In genomic region chr1:223621312-223621734, GRCh38 we compare ENCODE assay signal across 12 cellular contexts. TPM values are rescaled to one million over a fixed set of nuclear protein-coding genes. Genes with fewer than 3 reads are reported as not detected.
DNase-seq lines count a peak whose midpoint lies in the region; ATAC-seq and TF ChIP-seq lines count a peak whose summit lies in the region.
"Had no signal": no experiment of that assay in that cellular context is flagged by ENCODE, and none has a peak within 500 bp of the region (broad histone marks: within the 10 kb centered on the region; RNA-seq: fewer than 3 reads in every experiment).

No MANE protein-coding gene starts in this region.

- no peaks in the 10 kb centered on the region for H3K4me1 Mint-ChIP-seq in CD8-positive, alpha-beta T cell (ENCODE audit: low read depth)
- H3K4me1 Mint-ChIP-seq: B cell had no signal

- no peaks in the 10 kb centered on the region; the same call in none of the 2 replicates for H3K27me3 ChIP-seq in GM06990 (replicated peaks; ENCODE audit: control insufficient read depth, insufficient read depth, low read length)
- H3K27me3 ChIP-seq in CD8-positive, alpha-beta T cell (ENCODE audit: insufficient read depth, low read length): no peaks in the 10 kb centered on the region

- H3K27ac Mint-ChIP-seq in CD8-positive, alpha-beta T cell: no peak overlapping the region
- H3K27ac Mint-ChIP-seq: B cell had no signal

- H3K27me3 Mint-ChIP-seq in CD8-positive, alpha-beta T cell (ENCODE audit: low read depth): peaks cover 2% of the 10 kb centered on the region
- H3K27me3 Mint-ChIP-seq: B cell had no signal

- no peak overlapping the region for H3K27ac ChIP-seq in CD8-positive, alpha-beta T cell (ENCODE audit: low read depth, low read length)

- DNase-seq in GM06990 (ENCODE audit: extremely low read depth, insufficient read length) (peak; percentile 52), SIG-M5 treated with dmso at 0.1 percent for 504 hours (lab: John Stamatoyannopoulos, UW; ENCODE audit: unreplicated experiment) (peak; percentile 92), DMS153 (lab: John Stamatoyannopoulos, UW) (no peak), NCI-H748 treated with DMSO at 0.1 percent for 48 hours (lab: John Stamatoyannopoulos, UW) (no peak), DMS114 treated with DMSO at 0.1 percent for 48 hours (lab: John Stamatoyannopoulos, UW; ENCODE audit: unreplicated experiment) (no peak)
- DNase-seq in CD8-positive, alpha-beta T cell: no peak
- DNase-seq: occipital lobe had no signal

- POLR2A ChIA-PET in CD8-positive, alpha-beta T cell (lab: Charles Lee): interaction anchor here (0.7 kb wide), 1 partner anchor 9 kb away, joined by 3 read pairs; no protein-coding TSS in a partner anchor

- H3K4me1 ChIP-seq in CD8-positive, alpha-beta T cell (ENCODE audit: insufficient read depth, low read length): no peaks in the 10 kb centered on the region

- ATAC-seq in GM19351 (IDR thresholded peaks at IDR 0.05; ENCODE audit: unreplicated experiment) (peak; percentile 94), HG02981 (IDR thresholded peaks at IDR 0.05; ENCODE audit: unreplicated experiment) (peak; percentile 89)
- no peak for ATAC-seq in CD8-positive, alpha-beta T cell
- ATAC-seq: SK-N-SH treated with all-trans-retinoic acid at 6 μM for 48 hours had no signal

- H3K4me3 Mint-ChIP-seq in CD8-positive, alpha-beta T cell: no peak overlapping the region
- H3K4me3 Mint-ChIP-seq: B cell had no signal

- no peaks in the 10 kb centered on the region for H3K36me3 ChIP-seq in GM06990 (ENCODE audit: control insufficient read depth, insufficient read depth, low read length)
- H3K36me3 ChIP-seq in CD8-positive, alpha-beta T cell (ENCODE audit: insufficient read depth, low read length): no peaks in the 10 kb centered on the region

- H3K9me3 ChIP-seq in CD8-positive, alpha-beta T cell (ENCODE audit: low read length): no peaks in the 10 kb centered on the region

- intact Hi-C loops in CD8-positive, alpha-beta T cell (cut with DNase I, micrococcal nuclease): no loop called here

- TF ChIP-seq CTCF in GM06990 (IDR thresholded peaks at IDR 0.05; ENCODE audit: insufficient read depth, low read length, poor library complexity, severe bottlenecking): no peak
- no peak for TF ChIP-seq CTCF in CD8-positive, alpha-beta T cell (IDR thresholded peaks at IDR 0.05)

- CTCF ChIA-PET in CD8-positive, alpha-beta T cell (lab: Charles Lee): no interaction called here

- no peaks in the 10 kb centered on the region for H3K9me3 Mint-ChIP-seq in CD8-positive, alpha-beta T cell

- no peaks in the 10 kb centered on the region for H3K36me3 Mint-ChIP-seq in CD8-positive, alpha-beta T cell

- no peak overlapping the region for H3K4me3 ChIP-seq in GM06990 (replicated peaks; ENCODE audit: low read depth, low read length)
- H3K4me3 ChIP-seq in CD8-positive, alpha-beta T cell (ENCODE audit: low read depth, low read length): no peak overlapping the region

RNA-seq across cellular contexts. Expression of gene CAPN8, which starts 44.2 kb away (rescaled TPM):
- under 1 TPM; 0.42 to 0.43 TPM for total RNA-seq in CD8-positive, alpha-beta T cell
- total RNA-seq: M059J, occipital lobe had no signal

Comparison
In these comparisons a context has a peak if more than half of its experiments do, and no peak if none do; other contexts are left out.
1. DNase-seq: peak in GM06990 (single experiment) and SIG-M5 treated with dmso at 0.1 percent for 504 hours (single experiment); none in DMS153 (single experiment), NCI-H748 treated with DMSO at 0.1 percent for 48 hours (single experiment), DMS114 treated with DMSO at 0.1 percent for 48 hours (single experiment) and CD8-positive, alpha-beta T cell (0 of 7).